Comparison of ENCODE assay signal across 27 cellular contexts in genomic region chr17:9032151-9032550, GRCh38.
"Had no signal": no experiment of that assay in that cellular context is flagged by ENCODE, and none has a peak within 500 bp of the region (broad histone marks: within the 10 kb centered on the region; RNA-seq: fewer than 3 reads in every experiment).

No MANE protein-coding gene starts in this region.

- H3K4me3 ChIP-seq: SJSA1 had no signal

- ATAC-seq: activated CD4-positive, alpha-beta T cell treated with anti-CD3 and anti-CD28 coated beads for 36 hours; activated naive CD8-positive, alpha-beta T cell treated with anti-CD3 and anti-CD28 coated beads, Interleukin-2, amount 50 U/mL, for 24 hours; activated T-cell treated with anti-CD3 and anti-CD28 coated beads, Interleukin-2, amount 50 U/mL, for 4 hours had no signal

- H3K27ac ChIP-seq: SJSA1 had no signal

- H3K27ac Mint-ChIP-seq: activated CD4-positive, alpha-beta memory T cell treated with anti-CD3 and anti-CD28 coated beads for 36 hours; activated CD4-positive, alpha-beta T cell treated with anti-CD3 and anti-CD28 coated beads for 36 hours; activated CD4-positive, alpha-beta T cell treated with anti-CD3 and anti-CD28 coated beads, Interleukin-2, amount 10 ng/mL, durations not matched to agents 7 days and 5 days; activated naive CD4-positive, alpha-beta T cell treated with anti-CD3 and anti-CD28 coated beads, Interleukin-2, amount 10 ng/mL, durations not matched to agents 7 days and 5 days; activated naive CD8-positive, alpha-beta T cell; activated naive CD8-positive, alpha-beta T cell treated with anti-CD3 and anti-CD28 coated beads, Interleukin-2, amount 50 U/mL, for 24 hours; activated T-helper 1 cell treated with anti-CD3 and anti-CD28 coated beads, Interleukin-12 subunit alpha, Interleukin-12 subunit beta, Interleukin-2, Interleukin-4 antibody, amounts not matched to agents 30 ng/mL and 10 ng/mL and 1 ng/mL, durations not matched to agents 14 hours and 24 hours and 36 hours; brain; T-helper 1 cell treated with Interleukin-12 subunit alpha and Interleukin-12 subunit beta and Interleukin-4 antibody, amounts not matched to agents 30 μg/mL and 1 μg/mL, for 36 hours; T-helper 2 cell treated with Interferon-gamma antibody and Interleukin-4, amounts not matched to agents 5 μg/mL and 100 μg/mL, for 36 hours had no signal

- H3K9ac ChIP-seq: SK-N-SH had no signal

- DNase-seq: activated CD4-positive, alpha-beta memory T cell treated with anti-CD3 and anti-CD28 coated beads for 36 hours; activated CD4-positive, alpha-beta T cell treated with anti-CD3 and anti-CD28 coated beads for 36 hours; activated CD4-positive, alpha-beta T cell treated with anti-CD3 and anti-CD28 coated beads, Interleukin-2, amount 10 ng/mL, durations not matched to agents 7 days and 5 days; activated CD8-positive, alpha-beta memory T cell treated with anti-CD3 and anti-CD28 coated beads, Interleukin-2, amount 50 U/mL, for 4 hours; activated naive CD4-positive, alpha-beta T cell treated with anti-CD3 and anti-CD28 coated beads, Interleukin-2, amount 10 ng/mL, durations not matched to agents 7 days and 5 days; activated naive CD8-positive, alpha-beta T cell treated with anti-CD3 and anti-CD28 coated beads, Interleukin-2, amount 50 U/mL, for 24 hours; activated T-cell treated with anti-CD3 and anti-CD28 coated beads for 4 hours; activated T-cell treated with anti-CD3 and anti-CD28 coated beads, Interleukin-2, amount 50 U/mL, for 4 hours; anterior cingulate cortex; Karpas-422; KBM-7; NCI-H1105 treated with DMSO at 0.1 percent for 48 hours; NCI-H1436; NCI-H1694; NCI-H1930; NCI-H2081 treated with DMSO at 0.1 percent for 48 hours; NCI-H226; NCI-H446 treated with DMSO at 0.1 percent for 48 hours; NCI-H524 treated with DMSO at 0.1 percent for 48 hours; SHP77 treated with DMSO at 0.1 percent for 48 hours; SK-N-SH had no signal

- H3K36me3 Mint-ChIP-seq: activated CD4-positive, alpha-beta memory T cell treated with anti-CD3 and anti-CD28 coated beads for 36 hours; activated naive CD4-positive, alpha-beta T cell treated with anti-CD3 and anti-CD28 coated beads, Interleukin-2, amount 10 ng/mL, durations not matched to agents 7 days and 5 days; activated naive CD8-positive, alpha-beta T cell had no signal

- H3K9me3 ChIP-seq: SK-N-SH had no signal

- H3K4me3 Mint-ChIP-seq: activated CD4-positive, alpha-beta memory T cell treated with anti-CD3 and anti-CD28 coated beads for 36 hours; activated CD4-positive, alpha-beta T cell treated with anti-CD3 and anti-CD28 coated beads for 36 hours; activated CD4-positive, alpha-beta T cell treated with anti-CD3 and anti-CD28 coated beads, Interleukin-2, amount 10 ng/mL, durations not matched to agents 7 days and 5 days; activated naive CD4-positive, alpha-beta T cell treated with anti-CD3 and anti-CD28 coated beads, Interleukin-2, amount 10 ng/mL, durations not matched to agents 7 days and 5 days; activated naive CD8-positive, alpha-beta T cell; activated naive CD8-positive, alpha-beta T cell treated with anti-CD3 and anti-CD28 coated beads, Interleukin-2, amount 50 U/mL, for 24 hours; activated T-cell treated with anti-CD3 and anti-CD28 coated beads, Interleukin-2, amount 50 U/mL, for 4 hours; activated T-helper 1 cell treated with anti-CD3 and anti-CD28 coated beads, Interleukin-12 subunit alpha, Interleukin-12 subunit beta, Interleukin-2, Interleukin-4 antibody, amounts not matched to agents 30 ng/mL and 10 ng/mL and 1 ng/mL, durations not matched to agents 14 hours and 24 hours and 36 hours; brain; T-helper 1 cell treated with Interleukin-12 subunit alpha and Interleukin-12 subunit beta and Interleukin-4 antibody, amounts not matched to agents 30 μg/mL and 1 μg/mL, for 36 hours; T-helper 2 cell treated with Interferon-gamma antibody and Interleukin-4, amounts not matched to agents 5 μg/mL and 100 μg/mL, for 36 hours had no signal

- H3K27me3 ChIP-seq: SJSA1 had no signal

- H3K9me3 Mint-ChIP-seq: activated CD4-positive, alpha-beta memory T cell treated with anti-CD3 and anti-CD28 coated beads for 36 hours; activated CD4-positive, alpha-beta T cell treated with anti-CD3 and anti-CD28 coated beads, Interleukin-2, amount 10 ng/mL, durations not matched to agents 7 days and 5 days; activated naive CD4-positive, alpha-beta T cell treated with anti-CD3 and anti-CD28 coated beads, Interleukin-2, amount 10 ng/mL, durations not matched to agents 7 days and 5 days; activated T-cell treated with anti-CD3 and anti-CD28 coated beads, Interleukin-2, amount 50 U/mL, for 4 hours; activated T-helper 1 cell treated with anti-CD3 and anti-CD28 coated beads, Interleukin-12 subunit alpha, Interleukin-12 subunit beta, Interleukin-2, Interleukin-4 antibody, amounts not matched to agents 30 ng/mL and 10 ng/mL and 1 ng/mL, durations not matched to agents 14 hours and 24 hours and 36 hours; T-helper 1 cell treated with Interleukin-12 subunit alpha and Interleukin-12 subunit beta and Interleukin-4 antibody, amounts not matched to agents 30 μg/mL and 1 μg/mL, for 36 hours; T-helper 2 cell treated with Interferon-gamma antibody and Interleukin-4, amounts not matched to agents 5 μg/mL and 100 μg/mL, for 36 hours had no signal

- H3K4me1 Mint-ChIP-seq: activated CD4-positive, alpha-beta T cell treated with anti-CD3 and anti-CD28 coated beads for 36 hours; activated CD4-positive, alpha-beta T cell treated with anti-CD3 and anti-CD28 coated beads, Interleukin-2, amount 10 ng/mL, durations not matched to agents 7 days and 5 days; activated naive CD4-positive, alpha-beta T cell treated with anti-CD3 and anti-CD28 coated beads, Interleukin-2, amount 10 ng/mL, durations not matched to agents 7 days and 5 days; activated naive CD8-positive, alpha-beta T cell treated with anti-CD3 and anti-CD28 coated beads, Interleukin-2, amount 50 U/mL, for 24 hours had no signal
